Comparison of ENCODE assay signal across 18 cellular contexts in genomic region chr6:138907167-138907566, GRCh38.
"Had no signal": no experiment of that assay in that cellular context is flagged by ENCODE, and none has a peak within 500 bp of the region (broad histone marks: within the 10 kb centered on the region; RNA-seq: fewer than 3 reads in every experiment).

No MANE protein-coding gene starts in this region.

- H3K4me3 ChIP-seq: dorsolateral prefrontal cortex, spleen, suprapubic skin, thyroid gland, upper lobe of left lung, uterus had no signal

- H3K27me3 Mint-ChIP-seq: naive thymus-derived CD8-positive, alpha-beta T cell had no signal

- ATAC-seq: naive thymus-derived CD8-positive, alpha-beta T cell; sciatic nerve had no signal

- H3K9me3 ChIP-seq: spleen, suprapubic skin, thyroid gland, upper lobe of left lung, uterus had no signal

- H3K9me3 Mint-ChIP-seq: naive thymus-derived CD8-positive, alpha-beta T cell had no signal

- H3K27ac ChIP-seq: dorsolateral prefrontal cortex, spleen, suprapubic skin, thyroid gland, upper lobe of left lung, uterus had no signal

- H3K27me3 ChIP-seq: dorsolateral prefrontal cortex, spleen, suprapubic skin, thyroid gland, upper lobe of left lung, uterus had no signal

- DNase-seq: cortex of kidney; dorsolateral prefrontal cortex; effector CD8-positive, alpha-beta T cell; foreskin melanocyte; head of caudate nucleus; hippocampal formation; naive thymus-derived CD8-positive, alpha-beta T cell; posterior cingulate gyrus; spleen; stimulated activated CD4-positive, alpha-beta T cell treated with anti-CD3 and anti-CD28 coated beads, Interleukin-15, amount 100 ng/mL, for 24 hours; stimulated activated CD4-positive, alpha-beta T cell treated with anti-CD3 and anti-CD28 coated beads, Interleukin-1b, Interleukin-23, amount 100 ng/mL, for 48 hours; stimulated activated CD4-positive, alpha-beta T cell treated with anti-CD3 and anti-CD28 coated beads, Interleukin-4, amount 100 ng/mL, for 24 hours; stimulated activated naive CD4-positive, alpha-beta T cell; thyroid gland; upper lobe of left lung; uterus had no signal

- H3K36me3 ChIP-seq: uterus had no signal

- H3K4me1 ChIP-seq: spleen, suprapubic skin, thyroid gland, upper lobe of left lung, uterus had no signal

- H3K4me3 Mint-ChIP-seq: naive thymus-derived CD8-positive, alpha-beta T cell had no signal
